ENCODE assay signal across 22 cellular contexts in the genomic region with DNA sequence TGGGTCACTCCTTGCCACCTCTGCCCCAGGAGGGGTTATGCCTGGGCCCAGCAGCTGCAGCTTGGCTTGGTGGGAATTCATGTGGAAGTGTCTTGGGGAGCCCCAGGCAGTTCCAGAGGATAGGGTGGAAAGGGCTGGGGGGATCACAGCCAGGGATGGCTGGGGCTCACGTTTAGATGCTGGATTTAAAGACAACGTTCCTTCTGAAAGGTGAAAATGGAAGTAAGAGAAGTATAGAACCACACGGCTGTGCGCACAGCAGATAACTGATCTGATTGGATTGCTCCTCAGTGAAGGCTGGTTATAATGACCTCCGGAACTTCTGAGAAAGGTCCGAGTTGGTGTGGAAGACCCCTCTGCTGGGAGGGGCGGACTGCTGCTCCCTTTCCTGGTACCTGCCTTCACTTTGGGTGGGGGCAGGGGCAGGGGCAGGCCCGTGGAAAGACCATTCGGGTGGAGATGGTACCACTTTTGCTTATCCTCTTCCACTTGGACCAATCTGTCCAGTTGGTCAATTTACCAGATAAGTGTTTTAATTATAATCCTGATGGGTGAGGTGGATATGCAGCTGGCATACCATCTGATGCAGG. TPM values are rescaled to one million over a fixed set of nuclear protein-coding genes. Genes with fewer than 3 reads are reported as not detected.
A peak's percentile ranks its signal among the peaks of the same experiment; 100 is the strongest.
DNase-seq lines count a peak whose midpoint lies in the region; ATAC-seq and TF ChIP-seq lines count a peak whose summit lies in the region.
"Had no signal": no experiment of that assay in that cellular context is flagged by ENCODE, and none has a peak within 500 bp of the region (broad histone marks: within the 10 kb centered on the region; RNA-seq: fewer than 3 reads in every experiment).

No MANE protein-coding gene starts in this region.

- peaks cover 19 to 36% (median 35%) of the 10 kb centered on the region in 3 donors for H3K27me3 Mint-ChIP-seq in CD14-positive monocyte (ENCODE audit: low read depth in 3 of 3)

- POLR2A ChIA-PET in SK-N-SH (lab: Yijun Ruan, JAX), result no interaction called here

- peak; percentile 20 for DNase-seq in SK-N-SH
- peak; percentile 44 to 63 for DNase-seq in NCI-H524 (lab: John Stamatoyannopoulos, UW)
- DNase-seq in ecto neural progenitor cell (ENCODE audit: low spot score), result peak; percentile 32
- peak; percentile 65 for DNase-seq in posterior vena cava (ENCODE audit: low spot score)
- DNase-seq in NCI-H82 (lab: John Stamatoyannopoulos, UW), result no peak
- DNase-seq in CD14-positive monocyte (ENCODE audit: low spot score), result no peak
- DNase-seq: AML-193, COR-L47, HCEC 1CT, NCI-H1092 treated with DMSO at 0.1 percent for 48 hours, NCI-H2081, NCI-H2171 treated with DMSO at 0.1 percent for 48 hours, NCI-H446, NCI-H748 treated with DMSO at 0.1 percent for 48 hours, PC-3, SIG-M5 had no signal

- peaks cover 14% of the 10 kb centered on the region for H3K4me1 Mint-ChIP-seq in CD14-positive monocyte

- H3K9me2 ChIP-seq in SK-N-SH, result no peaks in the 10 kb centered on the region

- H3K79me2 ChIP-seq in SK-N-SH (ENCODE audit: insufficient read depth), result no peaks in the 10 kb centered on the region

- no peak for TF ChIP-seq RAD21 in SK-N-SH (IDR thresholded peaks at IDR 0.05; ENCODE audit: low read length)

- H3K36me3 ChIP-seq in SK-N-SH (replicated peaks in 1 of 2; ENCODE audit: control insufficient read depth in 1 of 2, insufficient read depth in 2 of 2, low read length in 1 of 2), result no peaks in the 10 kb centered on the region

- TF ChIP-seq CTCF in SK-N-SH (IDR thresholded peaks at IDR 0.05) (no peak), CD14-positive monocyte (IDR thresholded peaks at IDR 0.05) (no peak)

- no peaks in the 10 kb centered on the region for H3K36me3 Mint-ChIP-seq in CD14-positive monocyte

- H3F3A ChIP-seq in SK-N-SH (replicated peaks; ENCODE audit: insufficient read depth), result no peaks in the 10 kb centered on the region

- H4K20me1 ChIP-seq in SK-N-SH (ENCODE audit: insufficient read depth), result no peaks in the 10 kb centered on the region

- no peaks in the 10 kb centered on the region for H3K9me3 ChIP-seq in SK-N-SH

- no peak overlapping the region for H3K4me3 ChIP-seq in SK-N-SH (ENCODE audit: low read depth in 2 of 2, low read length in 1 of 2)

- 71% methylated on average over 8 of the region's 9 CpGs for WGBS in SK-N-SH (ENCODE audit: low lambda C conversion rate)

- no peaks in the 10 kb centered on the region for H3K27me3 ChIP-seq in SK-N-SH (ENCODE audit: insufficient read depth)

- CTCF ChIA-PET in SK-N-SH (lab: Yijun Ruan, JAX), result interaction anchor here (3.0 to 3.2 kb wide), 2 partner anchors 17 to 47 kb away, joined by 9 to 15 read pairs; no protein-coding TSS in a partner anchor

- H3K4me1 ChIP-seq in SK-N-SH (ENCODE audit: control insufficient read depth in 1 of 2, insufficient read depth in 2 of 2, low read depth in 1 of 2, low read length in 1 of 2), result peaks cover 0 to 14% of the 10 kb centered on the region in 2 experiments; a peak in 1 of 4 replicates

- peaks cover 0 to 9% (median 0%) of the 10 kb centered on the region in 7 donors for H3K9me3 Mint-ChIP-seq in CD14-positive monocyte

- no peak overlapping the region for H3K4me2 ChIP-seq in SK-N-SH

- intact Hi-C loops in posterior vena cava (cut with DNase I), result loop anchor here in 1 of 2 donors (10.0 kb wide), 1 partner anchor 1626 kb away; no protein-coding TSS in a partner anchor
- intact Hi-C loops in CD14-positive monocyte (cut with micrococcal nuclease), result no loop called here

- H2AFZ ChIP-seq in SK-N-SH (ENCODE audit: low read depth), result no peak overlapping the region

- ATAC-seq in SK-N-SH treated with all-trans-retinoic acid at 6 μM for 48 hours (no peak), GM19324 (IDR thresholded peaks at IDR 0.05; ENCODE audit: low FRiP score, unreplicated experiment) (no peak)
- ATAC-seq: PC-3 had no signal

- no peak overlapping the region for H3K4me3 Mint-ChIP-seq in CD14-positive monocyte

- H3K27ac ChIP-seq in SK-N-SH (ENCODE audit: low read depth in 2 of 2, low read length in 1 of 2), result no peak overlapping the region
- H3K27ac ChIP-seq: 22Rv1, C4-2B, RWPE1 had no signal

- no peak overlapping the region for H3K27ac Mint-ChIP-seq in CD14-positive monocyte

- H3K9ac ChIP-seq in SK-N-SH, result no peak overlapping the region

- TF ChIP-seq EP300 in SK-N-SH (IDR thresholded peaks at IDR 0.05; ENCODE audit: borderline replicate concordance in 1 of 2, low read depth in 1 of 2, low read length in 1 of 2), result no peak

TF ChIP-seq in SK-N-SH, 30 proteins besides CTCF, POLR2A, EP300 and RAD21 (continues in another document):
- TF ChIP-seq, protein P1, sequence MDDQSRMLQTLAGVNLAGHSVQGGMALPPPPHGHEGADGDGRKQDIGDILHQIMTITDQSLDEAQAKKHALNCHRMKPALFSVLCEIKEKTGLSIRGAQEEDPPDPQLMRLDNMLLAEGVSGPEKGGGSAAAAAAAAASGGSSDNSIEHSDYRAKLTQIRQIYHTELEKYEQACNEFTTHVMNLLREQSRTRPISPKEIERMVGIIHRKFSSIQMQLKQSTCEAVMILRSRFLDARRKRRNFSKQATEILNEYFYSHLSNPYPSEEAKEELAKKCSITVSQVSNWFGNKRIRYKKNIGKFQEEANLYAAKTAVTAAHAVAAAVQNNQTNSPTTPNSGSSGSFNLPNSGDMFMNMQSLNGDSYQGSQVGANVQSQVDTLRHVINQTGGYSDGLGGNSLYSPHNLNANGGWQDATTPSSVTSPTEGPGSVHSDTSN (IDR thresholded peaks at IDR 0.05), result no peak
- no peak for TF ChIP-seq CHD2 (IDR thresholded peaks at IDR 0.05; ENCODE audit: low read length, partially characterized antibody)
- TF ChIP-seq, protein P2, sequence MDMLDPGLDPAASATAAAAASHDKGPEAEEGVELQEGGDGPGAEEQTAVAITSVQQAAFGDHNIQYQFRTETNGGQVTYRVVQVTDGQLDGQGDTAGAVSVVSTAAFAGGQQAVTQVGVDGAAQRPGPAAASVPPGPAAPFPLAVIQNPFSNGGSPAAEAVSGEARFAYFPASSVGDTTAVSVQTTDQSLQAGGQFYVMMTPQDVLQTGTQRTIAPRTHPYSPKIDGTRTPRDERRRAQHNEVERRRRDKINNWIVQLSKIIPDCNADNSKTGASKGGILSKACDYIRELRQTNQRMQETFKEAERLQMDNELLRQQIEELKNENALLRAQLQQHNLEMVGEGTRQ (IDR thresholded peaks at IDR 0.05; ENCODE audit: borderline replicate concordance, low read depth, low read length), result no peak
- no peak for TF ChIP-seq FOSL2 (IDR thresholded peaks at IDR 0.05; ENCODE audit: borderline replicate concordance, low read depth)
- TF ChIP-seq RCOR1 (IDR thresholded peaks at IDR 0.05; ENCODE audit: low read length), result no peak
- TF ChIP-seq MXI1 (IDR thresholded peaks at IDR 0.05; ENCODE audit: low read depth, low read length), result no peak
- no peak for TF ChIP-seq MEF2A (IDR thresholded peaks at IDR 0.05; ENCODE audit: borderline replicate concordance, low read depth)

TF ChIP-seq in SK-N-SH treated with all-trans-retinoic acid at 6 μM for 48 hours, 23 proteins besides CTCF, POLR2A, EP300 and RAD21 (continues in another document):
- no peak for TF ChIP-seq RARB (CRISPR knock-in tag; IDR thresholded peaks at IDR 0.05)
- TF ChIP-seq, protein P3, sequence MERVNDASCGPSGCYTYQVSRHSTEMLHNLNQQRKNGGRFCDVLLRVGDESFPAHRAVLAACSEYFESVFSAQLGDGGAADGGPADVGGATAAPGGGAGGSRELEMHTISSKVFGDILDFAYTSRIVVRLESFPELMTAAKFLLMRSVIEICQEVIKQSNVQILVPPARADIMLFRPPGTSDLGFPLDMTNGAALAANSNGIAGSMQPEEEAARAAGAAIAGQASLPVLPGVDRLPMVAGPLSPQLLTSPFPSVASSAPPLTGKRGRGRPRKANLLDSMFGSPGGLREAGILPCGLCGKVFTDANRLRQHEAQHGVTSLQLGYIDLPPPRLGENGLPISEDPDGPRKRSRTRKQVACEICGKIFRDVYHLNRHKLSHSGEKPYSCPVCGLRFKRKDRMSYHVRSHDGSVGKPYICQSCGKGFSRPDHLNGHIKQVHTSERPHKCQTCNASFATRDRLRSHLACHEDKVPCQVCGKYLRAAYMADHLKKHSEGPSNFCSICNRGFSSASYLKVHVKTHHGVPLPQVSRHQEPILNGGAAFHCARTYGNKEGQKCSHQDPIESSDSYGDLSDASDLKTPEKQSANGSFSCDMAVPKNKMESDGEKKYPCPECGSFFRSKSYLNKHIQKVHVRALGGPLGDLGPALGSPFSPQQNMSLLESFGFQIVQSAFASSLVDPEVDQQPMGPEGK (CRISPR knock-in tag; IDR thresholded peaks at IDR 0.05; ENCODE audit: borderline replicate concordance), result no peak

RNA-seq across cellular contexts. Expression of gene MYL7, which starts 7.9 kb away (rescaled TPM):
- polyA plus RNA-seq in SK-N-SH (2012; rRNA removed) (0.47 TPM in 1 of 2 replicates, not detected in the other), CD14-positive monocyte (not detected)
- polyA plus RNA-seq in SK-N-SH (2012; cell fraction: cytosol; rRNA removed), result 0.08 and 0.22 TPM in 2 replicates
- polyA plus RNA-seq in SK-N-SH (2012; cell fraction: nucleus; rRNA removed), result 0.61 and 1.9 TPM in 2 replicates
- total RNA-seq in posterior vena cava, result 1 to 10 TPM in 1 of 2 donors, not detected in 1; 1.4 TPM
- total RNA-seq: LHCN-M2, PC-3 had no signal

RNA-seq across cellular contexts. Expression of gene POLD2, which starts 25.7 kb away (rescaled TPM):
- polyA plus RNA-seq in SK-N-SH (2012; rRNA removed) (163 and 194 TPM in 2 replicates), CD14-positive monocyte (10 to 100 TPM; 24.1 to 25.7 TPM)
- 97.4 and 129 TPM in 2 replicates for polyA plus RNA-seq in SK-N-SH (2012; cell fraction: cytosol; rRNA removed)
- polyA plus RNA-seq in SK-N-SH (2012; cell fraction: nucleus; rRNA removed), result 209 and 258 TPM in 2 replicates
- total RNA-seq in posterior vena cava, result 10 to 100 TPM; 39.9 to 60.0 TPM

RNA-seq across cellular contexts. Expression of gene GCK, which starts 40.2 kb away (rescaled TPM):
- 1.1 and 1.6 TPM in 2 replicates for polyA plus RNA-seq in SK-N-SH (2012; rRNA removed)
- 0.55 and 1.0 TPM in 2 replicates for polyA plus RNA-seq in SK-N-SH (2012; cell fraction: cytosol; rRNA removed)
- 0.83 and 1.1 TPM in 2 replicates for polyA plus RNA-seq in SK-N-SH (2012; cell fraction: nucleus; rRNA removed)
- under 1 TPM; 0.51 to 0.81 TPM for total RNA-seq in posterior vena cava
- not detected for polyA plus RNA-seq in CD14-positive monocyte
- total RNA-seq: LHCN-M2, PC-3 had no signal

RNA-seq across cellular contexts. Expression of gene AEBP1, which starts 44.9 kb away (rescaled TPM):
- 40.3 and 105 TPM in 2 replicates for polyA plus RNA-seq in SK-N-SH (2012; rRNA removed)
- polyA plus RNA-seq in SK-N-SH (2012; cell fraction: cytosol; rRNA removed), result 36.3 and 54.8 TPM in 2 replicates
- polyA plus RNA-seq in SK-N-SH (2012; cell fraction: nucleus; rRNA removed), result 278 and 326 TPM in 2 replicates
- 100 to 1,000 TPM; 783 to 919 TPM for total RNA-seq in posterior vena cava
- not detected for polyA plus RNA-seq in CD14-positive monocyte
- total RNA-seq: LHCN-M2, PC-3 had no signal

RNA-seq across cellular contexts. Expression of gene YKT6, which starts 51.7 kb away (rescaled TPM):
- polyA plus RNA-seq in SK-N-SH (2012; rRNA removed) (170 and 213 TPM in 2 replicates), CD14-positive monocyte (10 to 100 TPM; 26.4 to 35.2 TPM)
- polyA plus RNA-seq in SK-N-SH (2012; cell fraction: cytosol; rRNA removed), result 121 and 165 TPM in 2 replicates
- polyA plus RNA-seq in SK-N-SH (2012; cell fraction: nucleus; rRNA removed), result 211 and 221 TPM in 2 replicates
- total RNA-seq in posterior vena cava, result 10 to 100 TPM; 56.7 to 71.8 TPM

Comparison
In these comparisons a context has a peak if more than half of its experiments do, and no peak if none do; other contexts are left out.
1. DNase-seq: peak in SK-N-SH (single experiment), NCI-H524 (2 of 2), ecto neural progenitor cell (single experiment) and posterior vena cava (single experiment); none in NCI-H82 (single experiment) and CD14-positive monocyte (single experiment).